Comparison of ENCODE assay signal across 8 cellular contexts in genomic region chrX:129982300-129983246, GRCh38. TPM values are rescaled to one million over a fixed set of nuclear protein-coding genes. Genes with fewer than 3 reads are reported as not detected.
A peak's percentile ranks its signal among the peaks of the same experiment; 100 is the strongest.
DNase-seq lines count a peak whose midpoint lies in the region; ATAC-seq and TF ChIP-seq lines count a peak whose summit lies in the region.

BCORL1 (plus strand) TSS chrX:129982635; CDS start chrX:130005232, 22,597 bp downstream.

- peaks cover 0 to 8% of the 10 kb centered on the region in 2 experiments; a peak in 3 of 4 replicates for H3K79me1 ChIP-seq in IMR-90 (ENCODE audit: low read depth in 1 of 2, low read length in 2 of 2)

- 0 out of 2 replicates have a peak within 1 kb of the TSS, but pooled peaks have one; percentile 16 for H2AK5ac ChIP-seq in IMR-90 (ENCODE audit: low read depth, low read length)

- H3K79me2 ChIP-seq in OCI-LY3 (ENCODE audit: low read length): peaks cover 17% of the 10 kb centered on the region

- H4K91ac ChIP-seq in IMR-90 (ENCODE audit: insufficient read depth, low read depth, low read length): no peak within 1 kb of the TSS

- BruUV-seq in IMR-90 (replicated peaks; lab: Mats Ljungman, UMichigan): no TSS peak

- no peak within 1 kb of the TSS for H2BK120ac ChIP-seq in IMR-90 (ENCODE audit: low read depth, low read length)

- H2AK9ac ChIP-seq in IMR-90 (replicated peaks; ENCODE audit: low read depth, low read length, poor library complexity): peak within 1 kb of the TSS; percentile 85

- H3K9me3 ChIP-seq in IMR-90 (ENCODE audit: control insufficient read depth, insufficient read depth, low read length) (no peaks in the 10 kb centered on the region), OCI-LY3 (ENCODE audit: insufficient read depth, low read length) (no peaks in the 10 kb centered on the region)

- H3K4me1 ChIP-seq in IMR-90 (ENCODE audit: control insufficient read depth, insufficient read depth, low read length): no peaks in the 10 kb centered on the region
- H3K4me1 ChIP-seq in OCI-LY3 (ENCODE audit: low read length): peaks cover 6% of the 10 kb centered on the region; the same call in 1 of the 2 replicates

- H4K5ac ChIP-seq in IMR-90 (ENCODE audit: low read depth, low read length): no peak within 1 kb of the TSS

- POLR2A ChIA-PET in IMR-90 (lab: Charles Lee; ENCODE audit: unreplicated experiment): interaction anchor here (0.6 kb wide), 1 partner anchor 262 kb away, joined by 3 read pairs; no protein-coding TSS in a partner anchor

- H3K36me3 ChIP-seq in IMR-90 (ENCODE audit: control insufficient read depth, insufficient read depth, low read length) (no peaks in the 10 kb centered on the region), OCI-LY3 (replicated peaks; ENCODE audit: low read depth, low read length) (no peaks in the 10 kb centered on the region)

- H3K4ac ChIP-seq in IMR-90 (ENCODE audit: low read depth, low read length): peak within 1 kb of the TSS; percentile 43

- H3K18ac ChIP-seq in IMR-90 (ENCODE audit: low read depth, low read length): no peak within 1 kb of the TSS

- dilution Hi-C loops in IMR-90 (cut with HindIII; ENCODE audit: low sequenced_read_pairs, unreplicated experiment): no loop called here

- CTCF ChIA-PET in IMR-90 (lab: Yijun Ruan, JAX): no interaction called here

- 53% methylated on average over 3 of the region's 74 CpGs; no CpG with 5 or more reads in 1 of the 2 experiments for WGBS in IMR-90 (ENCODE audit: extremely low coverage in 2 of 2, insufficient read length in 1 of 2), 2 experiments

- peak; percentile 87 for ATAC-seq in GM21619 (IDR thresholded peaks at IDR 0.05; ENCODE audit: unreplicated experiment)
- ATAC-seq in IMR-90 (ENCODE audit: low read depth): peak; percentile 84

- intact Hi-C loops in IMR-90 (cut with micrococcal nuclease): loop anchor here (2.0 kb wide), 1 partner anchor 52 kb away; no protein-coding TSS in a partner anchor

- no peak within 1 kb of the TSS for H2BK20ac ChIP-seq in IMR-90 (ENCODE audit: low read depth, low read length)

- H3K27me3 ChIP-seq in IMR-90 (ENCODE audit: control insufficient read depth, insufficient read depth, low read length): peaks cover 12% of the 10 kb centered on the region
- H3K27me3 ChIP-seq in OCI-LY3 (ENCODE audit: low read depth, low read length): no peaks in the 10 kb centered on the region

- no peak for TF ChIP-seq CTCF in IMR-90 (conservative IDR thresholded peaks at IDR 0.05; ENCODE audit: low read depth, low read length)
- TF ChIP-seq CTCF in OCI-LY3 (IDR thresholded peaks at IDR 0.05; ENCODE audit: low read depth, low read length): peak; percentile 12; the same call in 1 of the 2 replicates

- no peak within 1 kb of the TSS for H3K56ac ChIP-seq in IMR-90 (ENCODE audit: extremely low read depth, insufficient read depth, low read length)

- TF ChIP-seq POLR2A in IMR-90 (IDR thresholded peaks at IDR 0.05; ENCODE audit: low read depth, low read length) (peak; percentile 78), erythroblast (IDR thresholded peaks at IDR 0.05; ENCODE audit: low read length) (peak; percentile 69)

- H2BK5ac ChIP-seq in IMR-90 (ENCODE audit: low read depth, low read length, poor library complexity, severe bottlenecking): no peak within 1 kb of the TSS

- H3K4me3 ChIP-seq in IMR-90 (ENCODE audit: insufficient read depth, low read depth, low read length) (peak within 1 kb of the TSS; percentile 71), OCI-LY3 (ENCODE audit: low read length) (no peak within 1 kb of the TSS)

- no peak within 1 kb of the TSS; a peak in 1 of 4 replicates for H4K8ac ChIP-seq in IMR-90 (ENCODE audit: low read depth in 2 of 2, low read length in 2 of 2)

- peak within 1 kb of the TSS; percentile 95 for H3K4me2 ChIP-seq in IMR-90 (ENCODE audit: low read depth, low read length)
- peak within 1 kb of the TSS; percentile 88; the same call in 1 of the 2 replicates for H3K4me2 ChIP-seq in OCI-LY3 (ENCODE audit: low read length)

- H3K14ac ChIP-seq in IMR-90 (replicated peaks; ENCODE audit: low read depth, low read length): no peak within 1 kb of the TSS; the same call in 1 of the 2 replicates

- no peak within 1 kb of the TSS for H3K27ac ChIP-seq in IMR-90 (ENCODE audit: insufficient read depth, low read length)
- peak within 1 kb of the TSS; percentile 27; the same call in 1 of the 2 replicates for H3K27ac ChIP-seq in OCI-LY3 (ENCODE audit: low read length)

- DNase-seq in DMS53 treated with DMSO at 0.1 percent for 48 hours (lab: John Stamatoyannopoulos, UW; ENCODE audit: unreplicated experiment): peak; percentile 89
- peak; percentile 89 for DNase-seq in IMR-90
- DNase-seq in activated T-cell treated with anti-CD3 and anti-CD28 coated beads for 4 hours: peak; percentile 71
- DNase-seq in erythroblast (lab: John Stamatoyannopoulos, UW): peak; percentile 88 to 89
- peak; percentile 90 for DNase-seq in mucosa of gallbladder (ENCODE audit: low spot score)
- DNase-seq in stimulated activated CD8-positive, alpha-beta memory T cell treated with anti-CD3 and anti-CD28 coated beads, Interleukin-4, amount 100 ng/mL, for 48 hours: peak; percentile 85

- in situ Hi-C loops in IMR-90 (cut with MboI; ENCODE audit: low sequenced_read_pairs): no loop called here

- TF ChIP-seq RAD21 in IMR-90 (IDR thresholded peaks at IDR 0.05; ENCODE audit: low read length): no peak

- H3K9me1 ChIP-seq in IMR-90 (ENCODE audit: insufficient read depth, low read length): no peaks in the 10 kb centered on the region

- H4K20me1 ChIP-seq in IMR-90 (ENCODE audit: insufficient read depth, low read length) (no peaks in the 10 kb centered on the region), OCI-LY3 (ENCODE audit: insufficient read depth, low read length) (peaks cover 17% of the 10 kb centered on the region)

- H3K9ac ChIP-seq in IMR-90 (ENCODE audit: low read depth, low read length): peak within 1 kb of the TSS; percentile 13; the same call in 1 of the 2 replicates
- peak within 1 kb of the TSS; percentile 79 for H3K9ac ChIP-seq in OCI-LY3 (ENCODE audit: low read length)

- peak within 1 kb of the TSS; percentile 91 for H2AFZ ChIP-seq in IMR-90 (replicated peaks; ENCODE audit: low read length, poor library complexity)
- H2AFZ ChIP-seq in OCI-LY3 (ENCODE audit: low read depth, low read length): no peak within 1 kb of the TSS

- H3K23ac ChIP-seq in IMR-90 (ENCODE audit: low read depth, low read length): 0 out of 2 replicates have a peak within 1 kb of the TSS, but pooled peaks have one; percentile 42

- no peak within 1 kb of the TSS for H2BK15ac ChIP-seq in IMR-90 (ENCODE audit: low read depth, low read length)

TF ChIP-seq in IMR-90, 13 proteins besides CTCF, POLR2A, EP300 and RAD21:
- TF ChIP-seq BHLHE40 (IDR thresholded peaks at IDR 0.05; ENCODE audit: low read depth, low read length) (no peak), CHD1 (IDR thresholded peaks at IDR 0.05; ENCODE audit: low read depth, low read length) (no peak), RFX5 (IDR thresholded peaks at IDR 0.05; ENCODE audit: low read depth, low read length) (no peak), MXI1 (IDR thresholded peaks at IDR 0.05; ENCODE audit: borderline replicate concordance, low read depth, low read length) (peak; percentile 64; the same call in 1 of the 2 replicates), MAZ (IDR thresholded peaks at IDR 0.05; ENCODE audit: borderline replicate concordance, low read depth, low read length) (peak; percentile 100), NFE2L2 (IDR thresholded peaks at IDR 0.05; ENCODE audit: low read depth, low read length) (no peak), CEBPB (IDR thresholded peaks at IDR 0.05; ENCODE audit: low read depth, low read length) (no peak), FOS (IDR thresholded peaks at IDR 0.05; ENCODE audit: low read depth, low read length) (no peak), SMC3 (IDR thresholded peaks at IDR 0.05; ENCODE audit: low read depth, low read length) (no peak), RCOR1 (IDR thresholded peaks at IDR 0.05; ENCODE audit: insufficient replicate concordance, low read length) (no peak), MAFK (IDR thresholded peaks at IDR 0.05; ENCODE audit: low read depth, low read length) (no peak)
- TF ChIP-seq, protein P1, sequence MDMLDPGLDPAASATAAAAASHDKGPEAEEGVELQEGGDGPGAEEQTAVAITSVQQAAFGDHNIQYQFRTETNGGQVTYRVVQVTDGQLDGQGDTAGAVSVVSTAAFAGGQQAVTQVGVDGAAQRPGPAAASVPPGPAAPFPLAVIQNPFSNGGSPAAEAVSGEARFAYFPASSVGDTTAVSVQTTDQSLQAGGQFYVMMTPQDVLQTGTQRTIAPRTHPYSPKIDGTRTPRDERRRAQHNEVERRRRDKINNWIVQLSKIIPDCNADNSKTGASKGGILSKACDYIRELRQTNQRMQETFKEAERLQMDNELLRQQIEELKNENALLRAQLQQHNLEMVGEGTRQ (IDR thresholded peaks at IDR 0.05; ENCODE audit: low read depth, low read length): no peak
- TF ChIP-seq, protein P2, sequence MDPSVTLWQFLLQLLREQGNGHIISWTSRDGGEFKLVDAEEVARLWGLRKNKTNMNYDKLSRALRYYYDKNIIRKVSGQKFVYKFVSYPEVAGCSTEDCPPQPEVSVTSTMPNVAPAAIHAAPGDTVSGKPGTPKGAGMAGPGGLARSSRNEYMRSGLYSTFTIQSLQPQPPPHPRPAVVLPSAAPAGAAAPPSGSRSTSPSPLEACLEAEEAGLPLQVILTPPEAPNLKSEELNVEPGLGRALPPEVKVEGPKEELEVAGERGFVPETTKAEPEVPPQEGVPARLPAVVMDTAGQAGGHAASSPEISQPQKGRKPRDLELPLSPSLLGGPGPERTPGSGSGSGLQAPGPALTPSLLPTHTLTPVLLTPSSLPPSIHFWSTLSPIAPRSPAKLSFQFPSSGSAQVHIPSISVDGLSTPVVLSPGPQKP (IDR thresholded peaks at IDR 0.05; ENCODE audit: borderline replicate concordance, low read depth, low read length): no peak

RNA-seq across cellular contexts. Expression of gene BCORL1, which starts in this region (rescaled TPM):
- total RNA-seq in IMR-90 (2012; rRNA removed): 0.28 and 0.54 TPM in 2 replicates
- 1.6 and 2.1 TPM in 2 replicates for polyA plus RNA-seq in IMR-90 (2012; rRNA removed)
- 1.1 and 1.4 TPM in 2 replicates for polyA plus RNA-seq in IMR-90 (2012; cell fraction: cytosol; rRNA removed)
- polyA plus RNA-seq in IMR-90 (2012; cell fraction: nucleus; rRNA removed; ENCODE audit: low replicate concordance): 2.8 and 3.2 TPM in 2 replicates
- 12.4 TPM for total RNA-seq in mucosa of gallbladder
